ENCODE assay signal across 25 cellular contexts in genomic region chrX:8565729-8566128, GRCh38.
"Had no signal": no experiment of that assay in that cellular context is flagged by ENCODE, and none has a peak within 500 bp of the region (broad histone marks: within the 10 kb centered on the region; RNA-seq: fewer than 3 reads in every experiment).

No MANE protein-coding gene starts in this region.

- H3K4me1 Mint-ChIP-seq: T-cell had no signal

- H3K27ac Mint-ChIP-seq: T-cell had no signal

- H3K4me3 Mint-ChIP-seq: T-cell had no signal

- H3K27ac ChIP-seq: RWPE1 had no signal

- H3K36me3 Mint-ChIP-seq: T-cell had no signal

- H3K27me3 Mint-ChIP-seq: T-cell had no signal

- H3K27me3 ChIP-seq: MG63 had no signal

- H3K36me3 ChIP-seq: MG63 had no signal

- H3K9me3 ChIP-seq: MG63, SK-N-SH had no signal

- H3K9ac ChIP-seq: SK-N-SH had no signal

- H3K4me3 ChIP-seq: MG63 had no signal

- ATAC-seq: HepG2, Panc1, PC-3, T-cell had no signal

- DNase-seq: IMR-90, Karpas-422, KG1, MG63, NCI-H1092, NCI-H1105 treated with DMSO at 0.1 percent for 48 hours, NCI-H1417 treated with DMSO at 0.1 percent for 48 hours, NCI-H146, NCI-H1694 treated with DMSO at 0.1 percent for 48 hours, NCI-H1930, NCI-H2081, NCI-H2107, NCI-H2227 treated with DMSO at 0.1 percent for 48 hours, NCI-H446, NCI-H510A treated with DMSO at 0.1 percent for 48 hours, NCI-H526, NCI-H748 treated with DMSO at 0.1 percent for 48 hours, PC-3, SHP77, SK-N-SH, SW 1271, T-cell had no signal
